In the genomic region with DNA sequence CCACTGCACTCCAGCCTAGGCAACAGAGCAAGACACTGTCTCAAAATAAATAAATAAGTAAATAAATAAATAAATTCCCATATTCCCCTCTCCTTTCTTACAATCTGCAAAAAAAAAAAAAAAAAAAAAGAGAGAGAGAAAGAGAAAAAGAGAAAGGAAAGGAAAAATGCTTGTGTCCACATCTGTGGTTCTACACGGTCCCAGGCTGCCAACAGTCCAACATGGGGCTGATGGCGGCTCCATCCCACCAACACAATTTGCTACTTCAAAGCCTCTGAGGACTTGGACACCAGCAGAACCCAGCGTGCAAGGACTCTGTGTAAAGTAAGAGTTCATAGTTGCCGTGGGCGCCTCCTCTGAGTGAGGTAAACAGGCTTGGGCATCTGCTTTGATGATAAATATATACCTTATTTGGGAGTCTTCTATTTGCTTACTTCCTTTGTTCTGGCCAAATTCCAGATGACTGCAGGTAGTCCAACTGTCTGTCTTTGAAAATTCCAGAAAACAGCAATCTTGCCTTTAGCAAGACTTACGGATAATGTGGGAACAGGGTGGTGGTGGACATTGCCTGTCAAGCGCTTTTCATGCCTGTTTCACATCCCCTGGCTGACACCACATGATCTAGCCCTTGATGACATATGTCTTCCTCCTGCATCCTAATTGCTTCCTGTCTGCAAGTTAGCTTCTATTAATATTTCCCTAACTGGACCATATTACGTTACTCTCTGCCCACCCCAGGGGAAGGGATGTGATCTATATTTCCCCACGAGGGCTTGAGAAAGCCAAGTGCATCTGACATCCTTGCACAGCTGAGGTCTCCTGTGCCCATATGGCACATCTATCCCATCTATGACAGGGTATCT, we compare ENCODE assay signal across 1 cellular context.
TF ChIP-seq lines count a peak whose summit lies in the region.

No MANE protein-coding gene starts in this region.

TF ChIP-seq in HepG2, 621 proteins besides CTCF, POLR2A, EP300 and RAD21 (continued from another document and continues in another):
- TF ChIP-seq, protein P1, sequence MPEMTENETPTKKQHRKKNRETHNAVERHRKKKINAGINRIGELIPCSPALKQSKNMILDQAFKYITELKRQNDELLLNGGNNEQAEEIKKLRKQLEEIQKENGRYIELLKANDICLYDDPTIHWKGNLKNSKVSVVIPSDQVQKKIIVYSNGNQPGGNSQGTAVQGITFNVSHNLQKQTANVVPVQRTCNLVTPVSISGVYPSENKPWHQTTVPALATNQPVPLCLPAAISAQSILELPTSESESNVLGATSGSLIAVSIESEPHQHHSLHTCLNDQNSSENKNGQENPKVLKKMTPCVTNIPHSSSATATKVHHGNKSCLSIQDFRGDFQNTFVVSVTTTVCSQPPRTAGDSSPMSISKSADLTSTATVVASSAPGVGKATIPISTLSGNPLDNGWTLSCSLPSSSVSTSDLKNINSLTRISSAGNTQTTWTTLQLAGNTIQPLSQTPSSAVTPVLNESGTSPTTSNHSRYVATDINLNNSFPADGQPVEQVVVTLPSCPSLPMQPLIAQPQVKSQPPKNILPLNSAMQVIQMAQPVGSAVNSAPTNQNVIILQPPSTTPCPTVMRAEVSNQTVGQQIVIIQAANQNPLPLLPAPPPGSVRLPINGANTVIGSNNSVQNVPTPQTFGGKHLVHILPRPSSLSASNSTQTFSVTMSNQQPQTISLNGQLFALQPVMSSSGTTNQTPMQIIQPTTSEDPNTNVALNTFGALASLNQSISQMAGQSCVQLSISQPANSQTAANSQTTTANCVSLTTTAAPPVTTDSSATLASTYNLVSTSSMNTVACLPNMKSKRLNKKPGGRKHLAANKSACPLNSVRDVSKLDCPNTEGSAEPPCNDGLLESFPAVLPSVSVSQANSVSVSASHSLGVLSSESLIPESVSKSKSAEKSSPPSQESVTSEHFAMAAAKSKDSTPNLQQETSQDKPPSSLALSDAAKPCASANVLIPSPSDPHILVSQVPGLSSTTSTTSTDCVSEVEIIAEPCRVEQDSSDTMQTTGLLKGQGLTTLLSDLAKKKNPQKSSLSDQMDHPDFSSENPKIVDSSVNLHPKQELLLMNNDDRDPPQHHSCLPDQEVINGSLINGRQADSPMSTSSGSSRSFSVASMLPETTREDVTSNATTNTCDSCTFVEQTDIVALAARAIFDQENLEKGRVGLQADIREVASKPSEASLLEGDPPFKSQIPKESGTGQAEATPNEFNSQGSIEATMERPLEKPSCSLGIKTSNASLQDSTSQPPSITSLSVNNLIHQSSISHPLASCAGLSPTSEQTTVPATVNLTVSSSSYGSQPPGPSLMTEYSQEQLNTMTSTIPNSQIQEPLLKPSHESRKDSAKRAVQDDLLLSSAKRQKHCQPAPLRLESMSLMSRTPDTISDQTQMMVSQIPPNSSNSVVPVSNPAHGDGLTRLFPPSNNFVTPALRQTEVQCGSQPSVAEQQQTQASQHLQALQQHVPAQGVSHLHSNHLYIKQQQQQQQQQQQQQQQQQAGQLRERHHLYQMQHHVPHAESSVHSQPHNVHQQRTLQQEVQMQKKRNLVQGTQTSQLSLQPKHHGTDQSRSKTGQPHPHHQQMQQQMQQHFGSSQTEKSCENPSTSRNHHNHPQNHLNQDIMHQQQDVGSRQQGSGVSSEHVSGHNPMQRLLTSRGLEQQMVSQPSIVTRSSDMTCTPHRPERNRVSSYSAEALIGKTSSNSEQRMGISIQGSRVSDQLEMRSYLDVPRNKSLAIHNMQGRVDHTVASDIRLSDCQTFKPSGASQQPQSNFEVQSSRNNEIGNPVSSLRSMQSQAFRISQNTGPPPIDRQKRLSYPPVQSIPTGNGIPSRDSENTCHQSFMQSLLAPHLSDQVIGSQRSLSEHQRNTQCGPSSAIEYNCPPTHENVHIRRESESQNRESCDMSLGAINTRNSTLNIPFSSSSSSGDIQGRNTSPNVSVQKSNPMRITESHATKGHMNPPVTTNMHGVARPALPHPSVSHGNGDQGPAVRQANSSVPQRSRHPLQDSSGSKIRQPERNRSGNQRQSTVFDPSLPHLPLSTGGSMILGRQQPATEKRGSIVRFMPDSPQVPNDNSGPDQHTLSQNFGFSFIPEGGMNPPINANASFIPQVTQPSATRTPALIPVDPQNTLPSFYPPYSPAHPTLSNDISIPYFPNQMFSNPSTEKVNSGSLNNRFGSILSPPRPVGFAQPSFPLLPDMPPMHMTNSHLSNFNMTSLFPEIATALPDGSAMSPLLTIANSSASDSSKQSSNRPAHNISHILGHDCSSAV (CRISPR knock-in tag; IDR thresholded peaks at IDR 0.05; ENCODE audit: borderline replicate concordance): no peak
- TF ChIP-seq, protein P2, sequence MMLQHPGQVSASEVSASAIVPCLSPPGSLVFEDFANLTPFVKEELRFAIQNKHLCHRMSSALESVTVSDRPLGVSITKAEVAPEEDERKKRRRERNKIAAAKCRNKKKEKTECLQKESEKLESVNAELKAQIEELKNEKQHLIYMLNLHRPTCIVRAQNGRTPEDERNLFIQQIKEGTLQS (CRISPR knock-in tag; IDR thresholded peaks at IDR 0.05): no peak
- TF ChIP-seq ZEB1 (IDR thresholded peaks at IDR 0.05; ENCODE audit: insufficient replicate concordance, low read depth) (peak; percentile 73), JARID2 (CRISPR knock-in tag; IDR thresholded peaks at IDR 0.05; ENCODE audit: insufficient replicate concordance) (no peak), ZSCAN29 (CRISPR knock-in tag; conservative IDR thresholded peaks at IDR 0.05) (no peak; the same call in 1 of the 2 replicates), NBN (conservative IDR thresholded peaks at IDR 0.05) (no peak), SALL1 (CRISPR knock-in tag; IDR thresholded peaks at IDR 0.05) (peak; percentile 81; the same call in 1 of the 2 replicates), ZNF670 (CRISPR knock-in tag; IDR thresholded peaks at IDR 0.05; ENCODE audit: borderline replicate concordance) (no peak), ZNF562 (CRISPR knock-in tag; IDR thresholded peaks at IDR 0.05; ENCODE audit: borderline replicate concordance) (no peak), FOXA1 (IDR thresholded peaks at IDR 0.05) (no peak), FOXA1 (CRISPR knock-in tag; IDR thresholded peaks at IDR 0.05) (peak; percentile 87), ISL2 (CRISPR knock-in tag; IDR thresholded peaks at IDR 0.05) (peak; percentile 91), ZNF773 (CRISPR knock-in tag; IDR thresholded peaks at IDR 0.05; ENCODE audit: borderline replicate concordance) (no peak), PPARG (CRISPR knock-in tag; conservative IDR thresholded peaks at IDR 0.05) (peak; percentile 47)
- TF ChIP-seq, protein P3, sequence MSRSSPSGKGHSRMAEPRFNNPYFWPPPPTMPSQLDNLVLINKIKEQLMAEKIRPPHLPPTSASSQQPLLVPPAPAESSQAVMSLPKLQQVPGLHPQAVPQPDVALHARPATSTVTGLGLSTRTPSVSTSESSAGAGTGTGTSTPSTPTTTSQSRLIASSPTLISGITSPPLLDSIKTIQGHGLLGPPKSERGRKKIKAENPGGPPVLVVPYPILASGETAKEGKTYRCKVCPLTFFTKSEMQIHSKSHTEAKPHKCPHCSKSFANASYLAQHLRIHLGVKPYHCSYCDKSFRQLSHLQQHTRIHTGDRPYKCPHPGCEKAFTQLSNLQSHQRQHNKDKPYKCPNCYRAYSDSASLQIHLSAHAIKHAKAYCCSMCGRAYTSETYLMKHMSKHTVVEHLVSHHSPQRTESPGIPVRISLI (CRISPR knock-in tag; IDR thresholded peaks at IDR 0.05; ENCODE audit: borderline replicate concordance): peak; percentile 73
- TF ChIP-seq, protein P4, sequence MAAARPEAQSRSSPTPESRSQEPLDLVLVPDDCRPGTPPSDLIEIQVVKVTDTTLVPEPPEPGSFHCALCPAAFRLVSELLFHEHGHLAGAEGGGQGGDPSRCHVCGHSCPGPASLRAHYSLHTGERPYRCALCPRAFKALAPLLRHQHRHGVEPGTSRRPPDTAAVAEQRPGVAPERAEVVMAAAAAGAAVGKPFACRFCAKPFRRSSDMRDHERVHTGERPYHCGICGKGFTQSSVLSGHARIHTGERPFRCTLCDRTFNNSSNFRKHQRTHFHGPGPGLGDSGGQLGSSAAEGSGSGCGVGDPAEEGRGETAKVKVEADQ (CRISPR knock-in tag; IDR thresholded peaks at IDR 0.05; ENCODE audit: borderline replicate concordance): no peak
- TF ChIP-seq, protein P5, sequence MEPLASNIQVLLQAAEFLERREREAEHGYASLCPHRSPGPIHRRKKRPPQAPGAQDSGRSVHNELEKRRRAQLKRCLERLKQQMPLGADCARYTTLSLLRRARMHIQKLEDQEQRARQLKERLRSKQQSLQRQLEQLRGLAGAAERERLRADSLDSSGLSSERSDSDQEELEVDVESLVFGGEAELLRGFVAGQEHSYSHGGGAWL (CRISPR knock-in tag; IDR thresholded peaks at IDR 0.05): no peak
- TF ChIP-seq, protein P6, sequence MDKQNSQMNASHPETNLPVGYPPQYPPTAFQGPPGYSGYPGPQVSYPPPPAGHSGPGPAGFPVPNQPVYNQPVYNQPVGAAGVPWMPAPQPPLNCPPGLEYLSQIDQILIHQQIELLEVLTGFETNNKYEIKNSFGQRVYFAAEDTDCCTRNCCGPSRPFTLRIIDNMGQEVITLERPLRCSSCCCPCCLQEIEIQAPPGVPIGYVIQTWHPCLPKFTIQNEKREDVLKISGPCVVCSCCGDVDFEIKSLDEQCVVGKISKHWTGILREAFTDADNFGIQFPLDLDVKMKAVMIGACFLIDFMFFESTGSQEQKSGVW (CRISPR knock-in tag; IDR thresholded peaks at IDR 0.05; ENCODE audit: borderline replicate concordance): no peak
- TF ChIP-seq, protein P7, sequence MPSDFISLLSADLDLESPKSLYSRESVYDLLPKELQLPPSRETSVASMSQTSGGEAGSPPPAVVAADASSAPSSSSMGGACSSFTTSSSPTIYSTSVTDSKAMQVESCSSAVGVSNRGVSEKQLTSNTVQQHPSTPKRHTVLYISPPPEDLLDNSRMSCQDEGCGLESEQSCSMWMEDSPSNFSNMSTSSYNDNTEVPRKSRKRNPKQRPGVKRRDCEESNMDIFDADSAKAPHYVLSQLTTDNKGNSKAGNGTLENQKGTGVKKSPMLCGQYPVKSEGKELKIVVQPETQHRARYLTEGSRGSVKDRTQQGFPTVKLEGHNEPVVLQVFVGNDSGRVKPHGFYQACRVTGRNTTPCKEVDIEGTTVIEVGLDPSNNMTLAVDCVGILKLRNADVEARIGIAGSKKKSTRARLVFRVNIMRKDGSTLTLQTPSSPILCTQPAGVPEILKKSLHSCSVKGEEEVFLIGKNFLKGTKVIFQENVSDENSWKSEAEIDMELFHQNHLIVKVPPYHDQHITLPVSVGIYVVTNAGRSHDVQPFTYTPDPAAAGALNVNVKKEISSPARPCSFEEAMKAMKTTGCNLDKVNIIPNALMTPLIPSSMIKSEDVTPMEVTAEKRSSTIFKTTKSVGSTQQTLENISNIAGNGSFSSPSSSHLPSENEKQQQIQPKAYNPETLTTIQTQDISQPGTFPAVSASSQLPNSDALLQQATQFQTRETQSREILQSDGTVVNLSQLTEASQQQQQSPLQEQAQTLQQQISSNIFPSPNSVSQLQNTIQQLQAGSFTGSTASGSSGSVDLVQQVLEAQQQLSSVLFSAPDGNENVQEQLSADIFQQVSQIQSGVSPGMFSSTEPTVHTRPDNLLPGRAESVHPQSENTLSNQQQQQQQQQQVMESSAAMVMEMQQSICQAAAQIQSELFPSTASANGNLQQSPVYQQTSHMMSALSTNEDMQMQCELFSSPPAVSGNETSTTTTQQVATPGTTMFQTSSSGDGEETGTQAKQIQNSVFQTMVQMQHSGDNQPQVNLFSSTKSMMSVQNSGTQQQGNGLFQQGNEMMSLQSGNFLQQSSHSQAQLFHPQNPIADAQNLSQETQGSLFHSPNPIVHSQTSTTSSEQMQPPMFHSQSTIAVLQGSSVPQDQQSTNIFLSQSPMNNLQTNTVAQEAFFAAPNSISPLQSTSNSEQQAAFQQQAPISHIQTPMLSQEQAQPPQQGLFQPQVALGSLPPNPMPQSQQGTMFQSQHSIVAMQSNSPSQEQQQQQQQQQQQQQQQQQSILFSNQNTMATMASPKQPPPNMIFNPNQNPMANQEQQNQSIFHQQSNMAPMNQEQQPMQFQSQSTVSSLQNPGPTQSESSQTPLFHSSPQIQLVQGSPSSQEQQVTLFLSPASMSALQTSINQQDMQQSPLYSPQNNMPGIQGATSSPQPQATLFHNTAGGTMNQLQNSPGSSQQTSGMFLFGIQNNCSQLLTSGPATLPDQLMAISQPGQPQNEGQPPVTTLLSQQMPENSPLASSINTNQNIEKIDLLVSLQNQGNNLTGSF (CRISPR knock-in tag; IDR thresholded peaks at IDR 0.05): no peak
- TF ChIP-seq, protein P8, sequence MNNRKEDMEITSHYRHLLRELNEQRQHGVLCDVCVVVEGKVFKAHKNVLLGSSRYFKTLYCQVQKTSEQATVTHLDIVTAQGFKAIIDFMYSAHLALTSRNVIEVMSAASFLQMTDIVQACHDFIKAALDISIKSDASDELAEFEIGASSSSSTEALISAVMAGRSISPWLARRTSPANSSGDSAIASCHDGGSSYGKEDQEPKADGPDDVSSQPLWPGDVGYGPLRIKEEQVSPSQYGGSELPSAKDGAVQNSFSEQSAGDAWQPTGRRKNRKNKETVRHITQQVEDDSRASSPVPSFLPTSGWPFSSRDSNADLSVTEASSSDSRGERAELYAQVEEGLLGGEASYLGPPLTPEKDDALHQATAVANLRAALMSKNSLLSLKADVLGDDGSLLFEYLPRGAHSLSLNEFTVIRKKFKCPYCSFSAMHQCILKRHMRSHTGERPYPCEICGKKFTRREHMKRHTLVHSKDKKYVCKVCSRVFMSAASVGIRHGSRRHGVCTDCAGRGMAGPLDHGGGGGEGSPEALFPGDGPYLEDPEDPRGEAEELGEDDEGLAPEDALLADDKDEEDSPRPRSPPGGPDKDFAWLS (CRISPR knock-in tag; IDR thresholded peaks at IDR 0.05; ENCODE audit: borderline replicate concordance): no peak
- TF ChIP-seq, protein P9, sequence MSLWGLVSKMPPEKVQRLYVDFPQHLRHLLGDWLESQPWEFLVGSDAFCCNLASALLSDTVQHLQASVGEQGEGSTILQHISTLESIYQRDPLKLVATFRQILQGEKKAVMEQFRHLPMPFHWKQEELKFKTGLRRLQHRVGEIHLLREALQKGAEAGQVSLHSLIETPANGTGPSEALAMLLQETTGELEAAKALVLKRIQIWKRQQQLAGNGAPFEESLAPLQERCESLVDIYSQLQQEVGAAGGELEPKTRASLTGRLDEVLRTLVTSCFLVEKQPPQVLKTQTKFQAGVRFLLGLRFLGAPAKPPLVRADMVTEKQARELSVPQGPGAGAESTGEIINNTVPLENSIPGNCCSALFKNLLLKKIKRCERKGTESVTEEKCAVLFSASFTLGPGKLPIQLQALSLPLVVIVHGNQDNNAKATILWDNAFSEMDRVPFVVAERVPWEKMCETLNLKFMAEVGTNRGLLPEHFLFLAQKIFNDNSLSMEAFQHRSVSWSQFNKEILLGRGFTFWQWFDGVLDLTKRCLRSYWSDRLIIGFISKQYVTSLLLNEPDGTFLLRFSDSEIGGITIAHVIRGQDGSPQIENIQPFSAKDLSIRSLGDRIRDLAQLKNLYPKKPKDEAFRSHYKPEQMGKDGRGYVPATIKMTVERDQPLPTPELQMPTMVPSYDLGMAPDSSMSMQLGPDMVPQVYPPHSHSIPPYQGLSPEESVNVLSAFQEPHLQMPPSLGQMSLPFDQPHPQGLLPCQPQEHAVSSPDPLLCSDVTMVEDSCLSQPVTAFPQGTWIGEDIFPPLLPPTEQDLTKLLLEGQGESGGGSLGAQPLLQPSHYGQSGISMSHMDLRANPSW (CRISPR knock-in tag; IDR thresholded peaks at IDR 0.05; ENCODE audit: borderline replicate concordance): 0 out of 2 replicates have a peak, but pooled peaks have one; percentile 13
